1 cellular context compared by ENCODE assay signal in the genomic region with DNA sequence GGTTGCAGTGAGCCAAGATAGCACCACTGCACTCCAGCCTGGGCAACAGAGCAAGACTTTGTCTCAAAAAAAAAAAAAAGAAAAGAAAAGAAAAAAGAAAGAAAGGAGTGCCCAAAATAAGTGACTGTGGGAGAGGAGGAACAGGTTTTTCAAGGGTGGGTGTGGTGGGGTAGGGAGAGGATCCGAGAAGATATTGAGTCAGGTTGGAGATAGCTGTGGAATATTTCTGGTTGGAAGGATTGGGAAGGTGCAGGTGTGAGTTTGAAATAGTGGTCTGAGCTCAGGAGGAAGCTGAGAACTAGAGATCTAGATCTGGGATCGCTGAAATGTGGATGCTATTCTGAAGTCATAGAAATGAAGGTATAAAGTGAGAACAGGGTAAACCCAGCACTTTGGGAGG.
TF ChIP-seq lines count a peak whose summit lies in the region.

No MANE protein-coding gene starts in this region.

TF ChIP-seq in GM23338, 12 proteins besides CTCF, POLR2A, EP300 and RAD21 (continued from another document):
- TF ChIP-seq, protein P1, sequence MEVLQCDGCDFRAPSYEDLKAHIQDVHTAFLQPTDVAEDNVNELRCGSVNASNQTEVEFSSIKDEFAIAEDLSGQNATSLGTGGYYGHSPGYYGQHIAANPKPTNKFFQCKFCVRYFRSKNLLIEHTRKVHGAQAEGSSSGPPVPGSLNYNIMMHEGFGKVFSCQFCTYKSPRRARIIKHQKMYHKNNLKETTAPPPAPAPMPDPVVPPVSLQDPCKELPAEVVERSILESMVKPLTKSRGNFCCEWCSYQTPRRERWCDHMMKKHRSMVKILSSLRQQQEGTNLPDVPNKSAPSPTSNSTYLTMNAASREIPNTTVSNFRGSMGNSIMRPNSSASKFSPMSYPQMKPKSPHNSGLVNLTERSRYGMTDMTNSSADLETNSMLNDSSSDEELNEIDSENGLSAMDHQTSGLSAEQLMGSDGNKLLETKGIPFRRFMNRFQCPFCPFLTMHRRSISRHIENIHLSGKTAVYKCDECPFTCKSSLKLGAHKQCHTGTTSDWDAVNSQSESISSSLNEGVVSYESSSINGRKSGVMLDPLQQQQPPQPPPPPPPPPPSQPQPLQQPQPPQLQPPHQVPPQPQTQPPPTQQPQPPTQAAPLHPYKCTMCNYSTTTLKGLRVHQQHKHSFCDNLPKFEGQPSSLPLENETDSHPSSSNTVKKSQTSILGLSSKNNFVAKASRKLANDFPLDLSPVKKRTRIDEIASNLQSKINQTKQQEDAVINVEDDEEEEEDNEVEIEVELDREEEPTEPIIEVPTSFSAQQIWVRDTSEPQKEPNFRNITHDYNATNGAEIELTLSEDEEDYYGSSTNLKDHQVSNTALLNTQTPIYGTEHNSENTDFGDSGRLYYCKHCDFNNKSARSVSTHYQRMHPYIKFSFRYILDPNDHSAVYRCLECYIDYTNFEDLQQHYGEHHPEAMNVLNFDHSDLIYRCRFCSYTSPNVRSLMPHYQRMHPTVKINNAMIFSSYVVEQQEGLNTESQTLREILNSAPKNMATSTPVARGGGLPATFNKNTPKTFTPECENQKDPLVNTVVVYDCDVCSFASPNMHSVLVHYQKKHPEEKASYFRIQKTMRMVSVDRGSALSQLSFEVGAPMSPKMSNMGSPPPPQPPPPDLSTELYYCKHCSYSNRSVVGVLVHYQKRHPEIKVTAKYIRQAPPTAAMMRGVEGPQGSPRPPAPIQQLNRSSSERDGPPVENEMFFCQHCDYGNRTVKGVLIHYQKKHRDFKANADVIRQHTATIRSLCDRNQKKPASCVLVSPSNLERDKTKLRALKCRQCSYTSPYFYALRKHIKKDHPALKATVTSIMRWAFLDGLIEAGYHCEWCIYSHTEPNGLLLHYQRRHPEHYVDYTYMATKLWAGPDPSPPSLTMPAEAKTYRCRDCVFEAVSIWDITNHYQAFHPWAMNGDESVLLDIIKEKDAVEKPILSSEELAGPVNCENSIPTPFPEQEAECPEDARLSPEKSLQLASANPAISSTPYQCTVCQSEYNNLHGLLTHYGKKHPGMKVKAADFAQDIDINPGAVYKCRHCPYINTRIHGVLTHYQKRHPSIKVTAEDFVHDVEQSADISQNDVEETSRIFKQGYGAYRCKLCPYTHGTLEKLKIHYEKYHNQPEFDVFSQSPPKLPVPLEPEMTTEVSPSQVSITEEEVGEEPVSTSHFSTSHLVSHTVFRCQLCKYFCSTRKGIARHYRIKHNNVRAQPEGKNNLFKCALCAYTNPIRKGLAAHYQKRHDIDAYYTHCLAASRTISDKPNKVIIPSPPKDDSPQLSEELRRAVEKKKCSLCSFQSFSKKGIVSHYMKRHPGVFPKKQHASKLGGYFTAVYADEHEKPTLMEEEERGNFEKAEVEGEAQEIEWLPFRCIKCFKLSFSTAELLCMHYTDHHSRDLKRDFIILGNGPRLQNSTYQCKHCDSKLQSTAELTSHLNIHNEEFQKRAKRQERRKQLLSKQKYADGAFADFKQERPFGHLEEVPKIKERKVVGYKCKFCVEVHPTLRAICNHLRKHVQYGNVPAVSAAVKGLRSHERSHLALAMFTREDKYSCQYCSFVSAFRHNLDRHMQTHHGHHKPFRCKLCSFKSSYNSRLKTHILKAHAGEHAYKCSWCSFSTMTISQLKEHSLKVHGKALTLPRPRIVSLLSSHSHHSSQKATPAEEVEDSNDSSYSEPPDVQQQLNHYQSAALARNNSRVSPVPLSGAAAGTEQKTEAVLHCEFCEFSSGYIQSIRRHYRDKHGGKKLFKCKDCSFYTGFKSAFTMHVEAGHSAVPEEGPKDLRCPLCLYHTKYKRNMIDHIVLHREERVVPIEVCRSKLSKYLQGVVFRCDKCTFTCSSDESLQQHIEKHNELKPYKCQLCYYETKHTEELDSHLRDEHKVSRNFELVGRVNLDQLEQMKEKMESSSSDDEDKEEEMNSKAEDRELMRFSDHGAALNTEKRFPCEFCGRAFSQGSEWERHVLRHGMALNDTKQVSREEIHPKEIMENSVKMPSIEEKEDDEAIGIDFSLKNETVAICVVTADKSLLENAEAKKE (CRISPR knock-in tag; IDR thresholded peaks at IDR 0.05): no peak
- TF ChIP-seq EZH2phosphoT487 (IDR thresholded peaks at IDR 0.05; ENCODE audit: unreplicated experiment): no peak
- TF ChIP-seq ZNF331 (CRISPR knock-in tag; IDR thresholded peaks at IDR 0.05; ENCODE audit: low read depth): no peak
- no peak for TF ChIP-seq ZNF114 (CRISPR knock-in tag; IDR thresholded peaks at IDR 0.05)
- TF ChIP-seq, protein P2, sequence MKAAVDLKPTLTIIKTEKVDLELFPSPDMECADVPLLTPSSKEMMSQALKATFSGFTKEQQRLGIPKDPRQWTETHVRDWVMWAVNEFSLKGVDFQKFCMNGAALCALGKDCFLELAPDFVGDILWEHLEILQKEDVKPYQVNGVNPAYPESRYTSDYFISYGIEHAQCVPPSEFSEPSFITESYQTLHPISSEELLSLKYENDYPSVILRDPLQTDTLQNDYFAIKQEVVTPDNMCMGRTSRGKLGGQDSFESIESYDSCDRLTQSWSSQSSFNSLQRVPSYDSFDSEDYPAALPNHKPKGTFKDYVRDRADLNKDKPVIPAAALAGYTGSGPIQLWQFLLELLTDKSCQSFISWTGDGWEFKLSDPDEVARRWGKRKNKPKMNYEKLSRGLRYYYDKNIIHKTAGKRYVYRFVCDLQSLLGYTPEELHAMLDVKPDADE (IDR thresholded peaks at IDR 0.05): no peak
- TF ChIP-seq CREB1 (CRISPR knock-in tag; IDR thresholded peaks at IDR 0.05; ENCODE audit: low read depth): no peak
- no peak for TF ChIP-seq EZH2 (IDR thresholded peaks at IDR 0.05; ENCODE audit: low read depth, unreplicated experiment)
- TF ChIP-seq, protein P3, sequence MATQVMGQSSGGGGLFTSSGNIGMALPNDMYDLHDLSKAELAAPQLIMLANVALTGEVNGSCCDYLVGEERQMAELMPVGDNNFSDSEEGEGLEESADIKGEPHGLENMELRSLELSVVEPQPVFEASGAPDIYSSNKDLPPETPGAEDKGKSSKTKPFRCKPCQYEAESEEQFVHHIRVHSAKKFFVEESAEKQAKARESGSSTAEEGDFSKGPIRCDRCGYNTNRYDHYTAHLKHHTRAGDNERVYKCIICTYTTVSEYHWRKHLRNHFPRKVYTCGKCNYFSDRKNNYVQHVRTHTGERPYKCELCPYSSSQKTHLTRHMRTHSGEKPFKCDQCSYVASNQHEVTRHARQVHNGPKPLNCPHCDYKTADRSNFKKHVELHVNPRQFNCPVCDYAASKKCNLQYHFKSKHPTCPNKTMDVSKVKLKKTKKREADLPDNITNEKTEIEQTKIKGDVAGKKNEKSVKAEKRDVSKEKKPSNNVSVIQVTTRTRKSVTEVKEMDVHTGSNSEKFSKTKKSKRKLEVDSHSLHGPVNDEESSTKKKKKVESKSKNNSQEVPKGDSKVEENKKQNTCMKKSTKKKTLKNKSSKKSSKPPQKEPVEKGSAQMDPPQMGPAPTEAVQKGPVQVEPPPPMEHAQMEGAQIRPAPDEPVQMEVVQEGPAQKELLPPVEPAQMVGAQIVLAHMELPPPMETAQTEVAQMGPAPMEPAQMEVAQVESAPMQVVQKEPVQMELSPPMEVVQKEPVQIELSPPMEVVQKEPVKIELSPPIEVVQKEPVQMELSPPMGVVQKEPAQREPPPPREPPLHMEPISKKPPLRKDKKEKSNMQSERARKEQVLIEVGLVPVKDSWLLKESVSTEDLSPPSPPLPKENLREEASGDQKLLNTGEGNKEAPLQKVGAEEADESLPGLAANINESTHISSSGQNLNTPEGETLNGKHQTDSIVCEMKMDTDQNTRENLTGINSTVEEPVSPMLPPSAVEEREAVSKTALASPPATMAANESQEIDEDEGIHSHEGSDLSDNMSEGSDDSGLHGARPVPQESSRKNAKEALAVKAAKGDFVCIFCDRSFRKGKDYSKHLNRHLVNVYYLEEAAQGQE (IDR thresholded peaks at IDR 0.05; ENCODE audit: unreplicated experiment): no peak
- TF ChIP-seq POLR2AphosphoS5 (IDR thresholded peaks at IDR 0.05; ENCODE audit: low read depth): no peak
